Comparison of ENCODE assay signal across 20 cellular contexts in the genomic region with DNA sequence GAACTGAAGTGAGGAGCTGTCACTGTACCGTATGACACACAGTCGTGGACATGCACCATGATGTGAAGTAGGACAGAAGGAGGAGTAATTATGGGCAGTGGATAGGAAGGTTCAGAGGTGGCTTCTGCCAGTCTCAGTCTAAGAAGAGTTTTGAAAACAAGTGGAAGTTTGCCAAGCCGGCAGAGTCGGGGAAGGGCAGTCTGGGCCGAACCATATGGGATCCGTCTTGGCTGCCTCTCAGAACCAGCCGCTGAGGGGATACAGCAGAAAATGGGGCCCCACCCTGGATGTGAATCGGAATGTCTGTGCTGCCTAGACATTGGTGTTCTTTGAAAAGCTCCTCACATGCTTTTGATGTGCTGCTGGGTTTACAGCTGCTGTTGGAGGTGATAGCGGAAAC. TPM values are rescaled to one million over a fixed set of nuclear protein-coding genes. Genes with fewer than 3 reads are reported as not detected.
DNase-seq lines count a peak whose midpoint lies in the region; ATAC-seq and TF ChIP-seq lines count a peak whose summit lies in the region.
"Had no signal": no experiment of that assay in that cellular context is flagged by ENCODE, and none has a peak within 500 bp of the region (broad histone marks: within the 10 kb centered on the region; RNA-seq: fewer than 3 reads in every experiment).

No MANE protein-coding gene starts in this region.

- H3K4me3 Mint-ChIP-seq in naive thymus-derived CD4-positive, alpha-beta T cell, result no peak overlapping the region

- H2AK5ac ChIP-seq in trophoblast cell (ENCODE audit: low read length), result no peak overlapping the region

- no peaks in the 10 kb centered on the region for H3K27me3 ChIP-seq in KMS-11 (ENCODE audit: insufficient read depth, low read depth)
- H3K27me3 ChIP-seq in left ventricle myocardium inferior (ENCODE audit: low read depth), result no peaks in the 10 kb centered on the region
- no peaks in the 10 kb centered on the region for H3K27me3 ChIP-seq in trophoblast cell (ENCODE audit: insufficient read depth, low read length)
- H3K27me3 ChIP-seq in breast epithelium, result no peaks in the 10 kb centered on the region
- no peaks in the 10 kb centered on the region for H3K27me3 ChIP-seq in naive thymus-derived CD4-positive, alpha-beta T cell (ENCODE audit: control insufficient read depth in 2 of 2, insufficient read depth in 2 of 2, low read length in 2 of 2)

- H3K18ac ChIP-seq in trophoblast cell (ENCODE audit: low read length), result peak overlapping the region; percentile 7

- H2BK12ac ChIP-seq in trophoblast cell (ENCODE audit: low read length), result no peak overlapping the region

- H3K14ac ChIP-seq in trophoblast cell (ENCODE audit: low read length), result no peak overlapping the region

- peaks cover 0 to 8% (median 6%) of the 10 kb centered on the region in 5 donors for H3K36me3 Mint-ChIP-seq in naive thymus-derived CD4-positive, alpha-beta T cell

- WGBS in trophoblast cell (ENCODE audit: extremely low coverage, insufficient coverage, insufficient read length), result no CpG with 5 or more reads among the region's 9 CpGs

- no peaks in the 10 kb centered on the region for H4K20me1 ChIP-seq in KMS-11 (ENCODE audit: insufficient read depth)

- H3K36me3 ChIP-seq in KMS-11 (ENCODE audit: insufficient read depth) (no peaks in the 10 kb centered on the region), left ventricle myocardium inferior (no peaks in the 10 kb centered on the region), trophoblast cell (ENCODE audit: control insufficient read depth in 1 of 2, insufficient read depth in 2 of 2, low read length in 2 of 2) (peaks cover 2 to 4% of the 10 kb centered on the region in 2 experiments), breast epithelium (no peaks in the 10 kb centered on the region)
- no peaks in the 10 kb centered on the region for H3K36me3 ChIP-seq in naive thymus-derived CD4-positive, alpha-beta T cell (ENCODE audit: control insufficient read depth in 2 of 3, insufficient read depth in 3 of 3, low read length in 3 of 3)

- intact Hi-C loops in left ventricle myocardium inferior (cut with micrococcal nuclease) (loop anchor here (10.0 kb wide), 1 partner anchor 126 kb away; no protein-coding TSS in a partner anchor), breast epithelium (cut with DNase I; ENCODE audit: low total_unique reads) (no loop called here)
- intact Hi-C loops in naive thymus-derived CD4-positive, alpha-beta T cell (cut with micrococcal nuclease), result no loop called here

- H2AFZ ChIP-seq in KMS-11 (ENCODE audit: low read depth) (no peak overlapping the region), trophoblast cell (ENCODE audit: insufficient read depth, low read length, poor library complexity) (no peak overlapping the region)

- no peak for ATAC-seq in naive thymus-derived CD4-positive, alpha-beta T cell
- ATAC-seq: HepG2, PC-3 had no signal

- H3K4ac ChIP-seq in trophoblast cell (ENCODE audit: low read depth, low read length), result peak overlapping the region; percentile 34

- no peak for TF ChIP-seq POLR2A in breast epithelium (IDR thresholded peaks at IDR 0.05)

- TF ChIP-seq CTCF in KMS-11 (conservative IDR thresholded peaks at IDR 0.05; ENCODE audit: low read depth, low read length) (no peak), coronary artery (IDR thresholded peaks at IDR 0.05) (no peak), left ventricle myocardium inferior (IDR thresholded peaks at IDR 0.05; ENCODE audit: borderline replicate concordance) (no peak), breast epithelium (IDR thresholded peaks at IDR 0.05) (no peak)

- peaks cover 4% of the 10 kb centered on the region for H3K79me1 ChIP-seq in trophoblast cell (ENCODE audit: low read length)

- peaks cover 97% of the 10 kb centered on the region for H3K79me2 ChIP-seq in KMS-11 (ENCODE audit: insufficient read depth, low read depth)
- peaks cover 11% of the 10 kb centered on the region for H3K79me2 ChIP-seq in trophoblast cell (ENCODE audit: control insufficient read depth, insufficient read depth, low read length, poor library complexity)

- DNase-seq in coronary artery (ENCODE audit: low spot score) (peak; percentile 71), left ventricle myocardium inferior (no peak), trophoblast cell (no peak), breast epithelium (ENCODE audit: low spot score in 2 of 2) (no peak), NCI-H510A treated with DMSO at 0.1 percent for 48 hours (lab: John Stamatoyannopoulos, UW) (no peak)
- no peak for DNase-seq in naive thymus-derived CD4-positive, alpha-beta T cell
- DNase-seq: C1 segment of cervical spinal cord; CD8-positive, alpha-beta memory T cell; DMS79 treated with DMSO at 0.1 percent for 48 hours; KG1; MV-4-11; NCI-H187; NCI-H2107; NCI-H2227 treated with DMSO at 0.1 percent for 48 hours; NCI-H524; NCI-H82; PC-3; RPMI8226 had no signal

- no peaks in the 10 kb centered on the region for H3K9me3 Mint-ChIP-seq in naive thymus-derived CD4-positive, alpha-beta T cell
- H3K9me3 Mint-ChIP-seq: CD8-positive, alpha-beta memory T cell had no signal

- H3K4me3 ChIP-seq in KMS-11 (IDR thresholded peaks at IDR 0.05; ENCODE audit: insufficient read depth, low read depth, low read length) (no peak overlapping the region), coronary artery (peak overlapping the region; percentile 57), left ventricle myocardium inferior (no peak overlapping the region), trophoblast cell (ENCODE audit: low read depth, low read length) (no peak overlapping the region), breast epithelium (no peak overlapping the region)
- no peak overlapping the region for H3K4me3 ChIP-seq in naive thymus-derived CD4-positive, alpha-beta T cell (ENCODE audit: low read length)

- no peaks in the 10 kb centered on the region for H3K27me3 Mint-ChIP-seq in naive thymus-derived CD4-positive, alpha-beta T cell
- H3K27me3 Mint-ChIP-seq: CD8-positive, alpha-beta memory T cell had no signal

- H3K4me1 ChIP-seq in KMS-11 (ENCODE audit: low read depth, poor library complexity, severe bottlenecking), result peaks cover 97% of the 10 kb centered on the region
- H3K4me1 ChIP-seq in left ventricle myocardium inferior, result peaks cover 99% of the 10 kb centered on the region
- peaks cover 13 to 14% of the 10 kb centered on the region in 2 experiments for H3K4me1 ChIP-seq in trophoblast cell (ENCODE audit: control insufficient read depth in 1 of 2, insufficient read depth in 2 of 2, low read length in 2 of 2)
- peaks cover 3 to 4% of the 10 kb centered on the region in 2 donors for H3K4me1 ChIP-seq in breast epithelium
- peaks cover 16 to 37% of the 10 kb centered on the region in 2 donors for H3K4me1 ChIP-seq in naive thymus-derived CD4-positive, alpha-beta T cell (ENCODE audit: control insufficient read depth in 2 of 2, insufficient read depth in 2 of 2, low read length in 2 of 2)

- H4K91ac ChIP-seq in trophoblast cell (ENCODE audit: low read depth, low read length), result no peak overlapping the region

- CTCF ChIA-PET in naive thymus-derived CD4-positive, alpha-beta T cell (lab: Charles Lee), result no interaction called here

- no peak overlapping the region for H4K8ac ChIP-seq in trophoblast cell (ENCODE audit: low read depth, low read length)

- no peak overlapping the region for H2BK5ac ChIP-seq in trophoblast cell (ENCODE audit: low read depth, low read length, poor library complexity)

- H3K23ac ChIP-seq in trophoblast cell (ENCODE audit: low read length), result no peak overlapping the region

- H3K9me3 ChIP-seq in left ventricle myocardium inferior (replicated peaks) (no peaks in the 10 kb centered on the region), trophoblast cell (ENCODE audit: insufficient read depth, low read depth, low read length) (no peaks in the 10 kb centered on the region), breast epithelium (no peaks in the 10 kb centered on the region)
- no peaks in the 10 kb centered on the region for H3K9me3 ChIP-seq in naive thymus-derived CD4-positive, alpha-beta T cell (ENCODE audit: control insufficient read depth in 2 of 3, low read length in 3 of 3)

- POLR2A ChIA-PET in naive thymus-derived CD4-positive, alpha-beta T cell (lab: Charles Lee), result interaction anchor here (1.6 kb wide), 1 partner anchor 316 kb away, joined by 3 read pairs; no protein-coding TSS in a partner anchor

- H3K4me1 Mint-ChIP-seq in naive thymus-derived CD4-positive, alpha-beta T cell, result peaks cover 18 to 45% (median 33%) of the 10 kb centered on the region in 7 donors

- H4K12ac ChIP-seq in trophoblast cell (ENCODE audit: low read depth, low read length), result no peak overlapping the region

- H3K9ac ChIP-seq in KMS-11, result no peak overlapping the region
- H3K9ac ChIP-seq in trophoblast cell (ENCODE audit: low read length), result no peak overlapping the region

- peak overlapping the region; percentile 96; the same call in 1 of the 2 replicates for H3K4me2 ChIP-seq in KMS-11
- H3K4me2 ChIP-seq in trophoblast cell (ENCODE audit: low read length), result no peak overlapping the region

- no peak overlapping the region for H2BK120ac ChIP-seq in trophoblast cell (ENCODE audit: insufficient read depth, low read length, poor library complexity)

- no peak overlapping the region for H3K27ac ChIP-seq in KMS-11
- H3K27ac ChIP-seq in coronary artery, result peak overlapping the region; percentile 58 to 69
- H3K27ac ChIP-seq in left ventricle myocardium inferior (replicated peaks), result peak overlapping the region; percentile 28
- no peak overlapping the region for H3K27ac ChIP-seq in trophoblast cell (ENCODE audit: low read depth, low read length)
- H3K27ac ChIP-seq in breast epithelium, result no peak overlapping the region
- H3K27ac ChIP-seq in naive thymus-derived CD4-positive, alpha-beta T cell (ENCODE audit: low read depth, low read length), result no peak overlapping the region

- H3K27ac Mint-ChIP-seq in naive thymus-derived CD4-positive, alpha-beta T cell, result no peak overlapping the region

RNA-seq across cellular contexts. Expression of a gene that starts 11.1 kb away (rescaled TPM):
- total RNA-seq in left ventricle myocardium inferior (28.7 TPM), breast epithelium (10 to 100 TPM; 29.2 to 37.3 (median 33.1) TPM)
- polyA plus RNA-seq in trophoblast cell (2013), result 13.2 and 13.6 TPM in 2 replicates
- 10 to 100 TPM; 14.3 to 40.9 (median 28.1) TPM for total RNA-seq in naive thymus-derived CD4-positive, alpha-beta T cell
- 1 to 10 TPM; 3.2 to 3.7 TPM for polyA plus RNA-seq in naive thymus-derived CD4-positive, alpha-beta T cell

Comparison
In these comparisons a context has a peak if more than half of its experiments do, and no peak if none do; other contexts are left out.
1. H3K27ac ChIP-seq: peak in coronary artery (2 of 2) and left ventricle myocardium inferior (single experiment); none in KMS-11 (single experiment), trophoblast cell (single experiment), breast epithelium (0 of 2) and naive thymus-derived CD4-positive, alpha-beta T cell (single experiment).